15 cellular contexts compared by ENCODE assay signal in the genomic region with DNA sequence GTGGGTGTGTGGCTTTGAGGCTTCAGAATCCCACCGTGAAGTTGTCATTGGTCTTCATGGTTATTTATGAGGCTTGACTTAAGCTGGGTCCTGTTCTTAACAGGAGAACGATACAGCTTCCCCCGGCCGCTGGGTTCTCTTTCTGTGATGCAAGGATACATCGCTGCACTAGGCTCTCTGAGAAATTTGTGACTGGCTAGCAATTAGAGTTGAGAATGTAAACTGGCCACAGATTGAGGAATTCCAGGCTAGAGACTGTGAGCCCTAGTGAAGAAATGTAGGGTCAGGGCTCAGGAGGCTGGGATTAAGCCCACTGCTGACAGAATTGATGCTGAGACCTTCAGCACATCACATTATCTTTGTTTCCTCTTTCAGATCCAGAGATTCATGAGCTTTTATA. TPM values are rescaled to one million over a fixed set of nuclear protein-coding genes. Genes with fewer than 3 reads are reported as not detected.
DNase-seq lines count a peak whose midpoint lies in the region; ATAC-seq and TF ChIP-seq lines count a peak whose summit lies in the region.
"Had no signal": no experiment of that assay in that cellular context is flagged by ENCODE, and none has a peak within 500 bp of the region (broad histone marks: within the 10 kb centered on the region; RNA-seq: fewer than 3 reads in every experiment).

No MANE protein-coding gene starts in this region.

- H3K9me3 Mint-ChIP-seq in CD8-positive, alpha-beta T cell, result no peaks in the 10 kb centered on the region
- H3K9me3 Mint-ChIP-seq in activated T-helper 17 cell treated with anti-CD3 and anti-CD28 coated beads, Interleukin-2, amount 50 U/mL, for 72 hours, result no peaks in the 10 kb centered on the region
- H3K9me3 Mint-ChIP-seq in naive thymus-derived CD8-positive, alpha-beta T cell, result no peaks in the 10 kb centered on the region
- H3K9me3 Mint-ChIP-seq: CD14-positive monocyte had no signal

- dilution Hi-C loops in IMR-90 (cut with HindIII; ENCODE audit: low sequenced_read_pairs, unreplicated experiment), result no loop called here

- no peak overlapping the region for H3K56ac ChIP-seq in IMR-90 (ENCODE audit: extremely low read depth, insufficient read depth, low read length)

- no peak overlapping the region for H2AK5ac ChIP-seq in IMR-90 (ENCODE audit: low read depth, low read length)

- no peaks in the 10 kb centered on the region for H3K9me3 ChIP-seq in CD8-positive, alpha-beta T cell (ENCODE audit: low read length)
- H3K9me3 ChIP-seq in IMR-90 (ENCODE audit: control insufficient read depth, insufficient read depth, low read length) (no peaks in the 10 kb centered on the region), aorta (ENCODE audit: control insufficient read depth, low read length) (no peaks in the 10 kb centered on the region)
- H3K9me3 ChIP-seq: esophagus muscularis mucosa, tibial artery had no signal

- H3K18ac ChIP-seq in IMR-90 (ENCODE audit: low read depth, low read length), result no peak overlapping the region

- H3K27me3 Mint-ChIP-seq in CD8-positive, alpha-beta T cell (ENCODE audit: low read depth), result no peaks in the 10 kb centered on the region
- H3K27me3 Mint-ChIP-seq in activated T-helper 17 cell treated with anti-CD3 and anti-CD28 coated beads, Interleukin-2, amount 50 U/mL, for 72 hours, result no peaks in the 10 kb centered on the region
- H3K27me3 Mint-ChIP-seq in naive thymus-derived CD8-positive, alpha-beta T cell, result no peaks in the 10 kb centered on the region

- H2AK9ac ChIP-seq in IMR-90 (replicated peaks; ENCODE audit: low read depth, low read length, poor library complexity), result no peak overlapping the region

- H2BK20ac ChIP-seq in IMR-90 (ENCODE audit: low read depth, low read length), result no peak overlapping the region

- H3K36me3 Mint-ChIP-seq in CD8-positive, alpha-beta T cell, result peaks cover 6% of the 10 kb centered on the region
- peaks cover 39% of the 10 kb centered on the region for H3K36me3 Mint-ChIP-seq in activated T-helper 17 cell treated with anti-CD3 and anti-CD28 coated beads, Interleukin-2, amount 50 U/mL, for 72 hours (ENCODE audit: low read depth)
- H3K36me3 Mint-ChIP-seq in naive thymus-derived CD8-positive, alpha-beta T cell, result peaks cover 0 to 8% (median 3%) of the 10 kb centered on the region in 3 donors

- no peak for TF ChIP-seq POLR2A in IMR-90 (IDR thresholded peaks at IDR 0.05; ENCODE audit: low read depth, low read length)
- TF ChIP-seq POLR2A in GM18505 (IDR thresholded peaks at IDR 0.05; ENCODE audit: borderline replicate concordance, extremely low read depth, insufficient read depth, insufficient read length), result no peak

- H3K4ac ChIP-seq in IMR-90 (ENCODE audit: low read depth, low read length), result no peak overlapping the region

- ATAC-seq in CD8-positive, alpha-beta T cell, result no peak
- peak; percentile 24; the same call in 1 of the 2 replicates for ATAC-seq in IMR-90 (ENCODE audit: low read depth)
- no peak for ATAC-seq in activated T-helper 17 cell treated with anti-CD3 and anti-CD28 coated beads, Interleukin-2, amount 50 U/mL, for 72 hours (replicated peaks)
- no peak for ATAC-seq in naive thymus-derived CD8-positive, alpha-beta T cell
- ATAC-seq in aorta (ENCODE audit: low FRiP score), result no peak
- no peak for ATAC-seq in GM18505 (IDR thresholded peaks at IDR 0.05; ENCODE audit: unreplicated experiment)

- H3K4me3 Mint-ChIP-seq in CD8-positive, alpha-beta T cell, result no peak overlapping the region
- H3K4me3 Mint-ChIP-seq in activated T-helper 17 cell treated with anti-CD3 and anti-CD28 coated beads, Interleukin-2, amount 50 U/mL, for 72 hours, result peak overlapping the region; percentile 75
- peak overlapping the region in 7 of 10 donors; percentile 27 to 81 (median 41) for H3K4me3 Mint-ChIP-seq in naive thymus-derived CD8-positive, alpha-beta T cell
- H3K4me3 Mint-ChIP-seq: CD14-positive monocyte had no signal

- no peak overlapping the region for H2BK120ac ChIP-seq in IMR-90 (ENCODE audit: low read depth, low read length)

- no peak overlapping the region for H3K14ac ChIP-seq in IMR-90 (replicated peaks; ENCODE audit: low read depth, low read length)

- H4K91ac ChIP-seq in IMR-90 (ENCODE audit: insufficient read depth, low read depth, low read length), result no peak overlapping the region

- no peak overlapping the region for H4K5ac ChIP-seq in IMR-90 (ENCODE audit: low read depth, low read length)

- H4K20me1 ChIP-seq in IMR-90 (ENCODE audit: insufficient read depth, low read length), result peaks cover 22% of the 10 kb centered on the region; the same call in 1 of the 2 replicates

- CTCF ChIA-PET in CD8-positive, alpha-beta T cell (lab: Charles Lee), result interaction anchor here (0.9 to 2.1 kb wide), 4 partner anchors 24 to 63 kb away, joined by 3 to 6 read pairs (median 3); no protein-coding TSS in a partner anchor
- CTCF ChIA-PET in IMR-90 (lab: Yijun Ruan, JAX), result no interaction called here

- intact Hi-C loops in CD8-positive, alpha-beta T cell (cut with DNase I, micrococcal nuclease), result no loop called here
- intact Hi-C loops in IMR-90 (cut with micrococcal nuclease) (no loop called here), aorta (cut with DNase I) (no loop called here)

- no peak overlapping the region for H3K27ac ChIP-seq in CD8-positive, alpha-beta T cell (ENCODE audit: low read depth, low read length)
- no peak overlapping the region for H3K27ac ChIP-seq in IMR-90 (ENCODE audit: insufficient read depth, low read length)
- no peak overlapping the region for H3K27ac ChIP-seq in aorta (ENCODE audit: low read depth in 1 of 2, low read length in 2 of 2)
- H3K27ac ChIP-seq: esophagus muscularis mucosa, tibial artery had no signal

- peaks cover 25 to 57% of the 10 kb centered on the region in 2 experiments for H3K79me1 ChIP-seq in IMR-90 (ENCODE audit: low read depth in 1 of 2, low read length in 2 of 2)

- H3K4me1 Mint-ChIP-seq in CD8-positive, alpha-beta T cell (ENCODE audit: low read depth), result peaks cover 69% of the 10 kb centered on the region
- H3K4me1 Mint-ChIP-seq in activated T-helper 17 cell treated with anti-CD3 and anti-CD28 coated beads, Interleukin-2, amount 50 U/mL, for 72 hours, result peaks cover 54% of the 10 kb centered on the region
- peaks cover 37 to 69% (median 57%) of the 10 kb centered on the region in 4 donors for H3K4me1 Mint-ChIP-seq in naive thymus-derived CD8-positive, alpha-beta T cell

- H4K8ac ChIP-seq in IMR-90 (ENCODE audit: low read depth in 2 of 2, low read length in 2 of 2), result no peak overlapping the region

- TF ChIP-seq RAD21 in IMR-90 (IDR thresholded peaks at IDR 0.05; ENCODE audit: low read length), result no peak

- POLR2A ChIA-PET in CD8-positive, alpha-beta T cell (lab: Charles Lee), result interaction anchor here (0.6 to 1.5 kb wide), 2 partner anchors 16 to 50 kb away, joined by 3 read pairs; no protein-coding TSS in a partner anchor
- POLR2A ChIA-PET in IMR-90 (lab: Charles Lee; ENCODE audit: unreplicated experiment), result no interaction called here
- POLR2A ChIA-PET in naive thymus-derived CD8-positive, alpha-beta T cell (lab: Charles Lee), result interaction anchor here (0.7 to 1.0 kb wide), 3 partner anchors 21 to 137 kb away, joined by 3 to 9 read pairs (median 3); no protein-coding TSS in a partner anchor

- in situ Hi-C loops in IMR-90 (cut with MboI; ENCODE audit: low sequenced_read_pairs), result no loop called here

- DNase-seq in CD8-positive, alpha-beta T cell, result no peak
- DNase-seq in IMR-90 (no peak), aorta (no peak), mesenteric fat pad (ENCODE audit: low spot score) (no peak)
- DNase-seq in naive thymus-derived CD8-positive, alpha-beta T cell, result no peak
- DNase-seq: caudate nucleus, glutamatergic neuron, H7, NCI-H345, SIG-M5, tibial artery had no signal

- TF ChIP-seq CTCF in CD8-positive, alpha-beta T cell (IDR thresholded peaks at IDR 0.05), result no peak
- TF ChIP-seq CTCF in IMR-90 (conservative IDR thresholded peaks at IDR 0.05; ENCODE audit: low read depth, low read length), result no peak

- H3K27ac Mint-ChIP-seq in CD8-positive, alpha-beta T cell, result peak overlapping the region; percentile 76
- H3K27ac Mint-ChIP-seq in activated T-helper 17 cell treated with anti-CD3 and anti-CD28 coated beads, Interleukin-2, amount 50 U/mL, for 72 hours, result peak overlapping the region; percentile 84
- H3K27ac Mint-ChIP-seq in naive thymus-derived CD8-positive, alpha-beta T cell, result peak overlapping the region in 8 of 10 donors; percentile 57 to 96 (median 86)
- H3K27ac Mint-ChIP-seq: CD14-positive monocyte had no signal

- H3K23ac ChIP-seq in IMR-90 (ENCODE audit: low read depth, low read length), result no peak overlapping the region

- peaks cover 16% of the 10 kb centered on the region for H3K9me1 ChIP-seq in IMR-90 (ENCODE audit: insufficient read depth, low read length)

- peaks cover 55% of the 10 kb centered on the region for H3K4me1 ChIP-seq in CD8-positive, alpha-beta T cell (ENCODE audit: insufficient read depth, low read length)
- H3K4me1 ChIP-seq in IMR-90 (ENCODE audit: control insufficient read depth, insufficient read depth, low read length) (peaks cover 2% of the 10 kb centered on the region; the same call in 1 of the 2 replicates), aorta (ENCODE audit: control insufficient read depth in 1 of 2, insufficient read depth in 2 of 2, low read length in 2 of 2) (peaks cover 0 to 5% of the 10 kb centered on the region in 2 donors)

- H3K4me3 ChIP-seq in CD8-positive, alpha-beta T cell (ENCODE audit: low read depth, low read length), result no peak overlapping the region
- H3K4me3 ChIP-seq in IMR-90 (ENCODE audit: insufficient read depth, low read depth, low read length), result no peak overlapping the region
- H3K4me3 ChIP-seq in aorta (ENCODE audit: low read length in 2 of 2), result no peak overlapping the region
- H3K4me3 ChIP-seq: esophagus muscularis mucosa, tibial artery had no signal

- no peak overlapping the region for H2BK5ac ChIP-seq in IMR-90 (ENCODE audit: low read depth, low read length, poor library complexity, severe bottlenecking)

- no peaks in the 10 kb centered on the region for H3K27me3 ChIP-seq in CD8-positive, alpha-beta T cell (ENCODE audit: insufficient read depth, low read length)
- H3K27me3 ChIP-seq in IMR-90 (ENCODE audit: control insufficient read depth, insufficient read depth, low read length) (no peaks in the 10 kb centered on the region), aorta (ENCODE audit: control insufficient read depth in 1 of 2, insufficient read depth in 2 of 2, low read length in 1 of 2) (no peaks in the 10 kb centered on the region)
- H3K27me3 ChIP-seq: esophagus muscularis mucosa, tibial artery had no signal

- H2AFZ ChIP-seq in IMR-90 (replicated peaks; ENCODE audit: low read length, poor library complexity), result no peak overlapping the region

- H3K9ac ChIP-seq in IMR-90 (ENCODE audit: low read depth, low read length), result no peak overlapping the region

- no peaks in the 10 kb centered on the region for H3K36me3 ChIP-seq in CD8-positive, alpha-beta T cell (ENCODE audit: insufficient read depth, low read length)
- peaks cover 12% of the 10 kb centered on the region for H3K36me3 ChIP-seq in IMR-90 (ENCODE audit: control insufficient read depth, insufficient read depth, low read length)
- peaks cover 0 to 2% of the 10 kb centered on the region in 2 donors for H3K36me3 ChIP-seq in aorta (ENCODE audit: control insufficient read depth in 1 of 2, insufficient read depth in 2 of 2, low read length in 1 of 2)
- H3K36me3 ChIP-seq: esophagus muscularis mucosa, tibial artery had no signal

- WGBS in IMR-90 (ENCODE audit: extremely low coverage in 2 of 2, insufficient read length in 1 of 2), 2 experiments, result 100% methylated on average over 3 of the region's 5 CpGs; no CpG with 5 or more reads in 1 of the 2 experiments
- 82 to 91% methylated on average over 5 of the region's 5 CpGs for WGBS in aorta, 2 donors

- H2BK15ac ChIP-seq in IMR-90 (ENCODE audit: low read depth, low read length), result no peak overlapping the region

- H3K4me2 ChIP-seq in IMR-90 (ENCODE audit: low read depth, low read length), result no peak overlapping the region

- no TSS peak for BruUV-seq in IMR-90 (replicated peaks; lab: Mats Ljungman, UMichigan)

RNA-seq across cellular contexts. Expression of gene MGAT5, which starts 29.8 kb away (rescaled TPM):
- total RNA-seq in CD8-positive, alpha-beta T cell, result 10 to 100 TPM; 49.6 to 52.9 TPM
- 47.8 and 59.9 TPM in 2 replicates for total RNA-seq in IMR-90 (2012; rRNA removed)
- polyA plus RNA-seq in IMR-90 (2012; rRNA removed), result 20.2 and 22.9 TPM in 2 replicates
- 16.0 and 23.2 TPM in 2 replicates for polyA plus RNA-seq in IMR-90 (2012; cell fraction: cytosol; rRNA removed)
- 7.9 and 19.2 TPM in 2 replicates for polyA plus RNA-seq in IMR-90 (2012; cell fraction: nucleus; rRNA removed; ENCODE audit: low replicate concordance)
- total RNA-seq in activated T-helper 17 cell treated with anti-CD3 and anti-CD28 coated beads, Interleukin-2, amount 50 U/mL, for 72 hours, result 10 to 100 TPM; 53.0 to 53.1 TPM
- 10 to 100 TPM; 54.6 to 61.1 TPM for total RNA-seq in naive thymus-derived CD8-positive, alpha-beta T cell
- 1 to 10 TPM; 3.6 to 5.8 (median 5.6) TPM for polyA plus RNA-seq in naive thymus-derived CD8-positive, alpha-beta T cell
- total RNA-seq in aorta, result 10 to 100 TPM; 36.1 to 49.7 TPM
- 1 to 10 TPM; 6.1 to 8.2 TPM for polyA plus RNA-seq in aorta
- total RNA-seq in mesenteric fat pad, result 37.5 TPM
